In the genomic region with DNA sequence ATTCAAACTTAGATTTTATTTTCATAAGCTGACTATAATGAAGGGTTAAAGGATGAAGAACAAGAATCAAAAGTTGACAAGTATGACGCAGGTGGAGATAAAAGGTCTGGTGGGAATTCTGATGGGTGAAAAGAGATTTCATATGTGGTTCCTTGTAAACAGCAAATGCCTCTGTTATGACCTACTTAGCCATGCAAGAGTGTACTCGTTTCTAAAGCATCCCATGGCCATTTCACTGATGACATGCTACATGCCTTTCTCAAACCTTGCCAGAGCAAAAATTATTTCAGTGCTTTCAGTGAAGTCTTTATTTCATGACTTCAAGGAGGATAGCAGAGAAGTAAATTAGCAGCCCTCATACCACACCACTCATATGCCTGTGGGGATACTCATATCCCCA, we compare ENCODE assay signal across 14 cellular contexts.
"Had no signal": no experiment of that assay in that cellular context is flagged by ENCODE, and none has a peak within 500 bp of the region (broad histone marks: within the 10 kb centered on the region; RNA-seq: fewer than 3 reads in every experiment).

No MANE protein-coding gene starts in this region.

- H3K4me3 ChIP-seq: gastrocnemius medialis, heart left ventricle, psoas muscle, right lobe of liver, thoracic aorta had no signal

- H3K27me3 Mint-ChIP-seq: activated naive CD8-positive, alpha-beta T cell treated with anti-CD3 and anti-CD28 coated beads, Interleukin-2, amount 10 ng/mL, durations not matched to agents 7 days and 5 days; stimulated activated naive CD8-positive, alpha-beta T cell treated with anti-CD3 and anti-CD28 coated beads, Interleukin-15, amount 100 ng/mL, for 72 hours had no signal

- H3K4me3 Mint-ChIP-seq: activated naive CD8-positive, alpha-beta T cell treated with anti-CD3 and anti-CD28 coated beads, Interleukin-2, amount 10 ng/mL, durations not matched to agents 7 days and 5 days; neural crest cell; stimulated activated naive CD8-positive, alpha-beta T cell treated with anti-CD3 and anti-CD28 coated beads, Interleukin-15, amount 100 ng/mL, for 72 hours had no signal

- DNase-seq: activated CD4-positive, CD25-positive, alpha-beta regulatory T cell treated with anti-CD3 and anti-CD28 coated beads, Interleukin-2, amount 50 U/mL, for 72 hours; activated naive CD4-positive, alpha-beta T cell; activated naive CD8-positive, alpha-beta T cell treated with anti-CD3 and anti-CD28 coated beads, Interleukin-2, amount 10 ng/mL, durations not matched to agents 7 days and 5 days; activated T-cell treated with anti-CD3 and anti-CD28 coated beads for 4 hours; aorta; gastrocnemius medialis; heart left ventricle; midbrain; psoas muscle; right lobe of liver; stimulated activated naive CD8-positive, alpha-beta T cell treated with anti-CD3 and anti-CD28 coated beads, Interleukin-15, amount 100 ng/mL, for 72 hours had no signal

- H3K9me3 Mint-ChIP-seq: activated naive CD8-positive, alpha-beta T cell treated with anti-CD3 and anti-CD28 coated beads, Interleukin-2, amount 10 ng/mL, durations not matched to agents 7 days and 5 days; neural crest cell; stimulated activated naive CD8-positive, alpha-beta T cell treated with anti-CD3 and anti-CD28 coated beads, Interleukin-15, amount 100 ng/mL, for 72 hours had no signal

- H3K4me1 Mint-ChIP-seq: neural crest cell; stimulated activated naive CD8-positive, alpha-beta T cell treated with anti-CD3 and anti-CD28 coated beads, Interleukin-15, amount 100 ng/mL, for 72 hours had no signal

- ATAC-seq: esophagus mucosa; gastrocnemius medialis; psoas muscle; right lobe of liver; stimulated activated naive CD8-positive, alpha-beta T cell treated with anti-CD3 and anti-CD28 coated beads, Interleukin-15, amount 100 ng/mL, for 72 hours had no signal

- H3K27ac Mint-ChIP-seq: activated naive CD8-positive, alpha-beta T cell treated with anti-CD3 and anti-CD28 coated beads, Interleukin-2, amount 10 ng/mL, durations not matched to agents 7 days and 5 days; stimulated activated naive CD8-positive, alpha-beta T cell treated with anti-CD3 and anti-CD28 coated beads, Interleukin-15, amount 100 ng/mL, for 72 hours had no signal
